1 cellular context compared by ENCODE assay signal in genomic region chr1:170145691-170146676, GRCh38.
TF ChIP-seq lines count a peak whose summit lies in the region.

Gene NTMT2 (plus strand): TSS chr1:170145959. CDS start chr1:170146108, 149 bp downstream.

TF ChIP-seq in H1, 55 proteins besides CTCF, POLR2A, EP300 and RAD21 (continued from another document):
- TF ChIP-seq MAX (IDR thresholded peaks at IDR 0.05): no peak
- TF ChIP-seq POLR2AphosphoS5 (IDR thresholded peaks at IDR 0.05; ENCODE audit: low read depth, low read length): no peak
- TF ChIP-seq EZH2 (IDR thresholded peaks at IDR 0.05; ENCODE audit: low read depth, low read length, severe bottlenecking): no peak
- TF ChIP-seq TAF1 (IDR thresholded peaks at IDR 0.05; ENCODE audit: low read depth, low read length): no peak
- no peak for TF ChIP-seq CBX8 (IDR thresholded peaks at IDR 0.05; ENCODE audit: borderline replicate concordance, low read depth, low read length)
- TF ChIP-seq TCF12 (IDR thresholded peaks at IDR 0.05; ENCODE audit: low read depth, low read length): no peak
- peak; percentile 46; the same call in 1 of the 2 replicates for TF ChIP-seq TEAD4 (IDR thresholded peaks at IDR 0.05; ENCODE audit: low read depth, low read length)
- no peak for TF ChIP-seq POU5F1 (IDR thresholded peaks at IDR 0.05; ENCODE audit: low read depth, low read length)
- no peak; the same call in 1 of the 2 replicates for TF ChIP-seq CREB1 (IDR thresholded peaks at IDR 0.05)
- no peak for TF ChIP-seq ATF3 (IDR thresholded peaks at IDR 0.05; ENCODE audit: insufficient read depth, low read depth, low read length)
- TF ChIP-seq SAP30 (IDR thresholded peaks at IDR 0.05; ENCODE audit: insufficient read depth, insufficient replicate concordance, low read length): no peak
- TF ChIP-seq TBP (IDR thresholded peaks at IDR 0.05; ENCODE audit: low read depth, low read length): no peak
- TF ChIP-seq SUZ12 (IDR thresholded peaks at IDR 0.05; ENCODE audit: low read length): no peak
- TF ChIP-seq SP1 (IDR thresholded peaks at IDR 0.05; ENCODE audit: low read depth, low read length): peak; percentile 59; the same call in 1 of the 2 replicates
- no peak for TF ChIP-seq CTBP2 (IDR thresholded peaks at IDR 0.05; ENCODE audit: borderline replicate concordance, insufficient read depth, insufficient read length, low read length)
- peak; percentile 88 for TF ChIP-seq JUND (IDR thresholded peaks at IDR 0.05; ENCODE audit: low read length)
- 0 out of 2 replicates have a peak, but pooled peaks have one; percentile 31 for TF ChIP-seq CHD2 (IDR thresholded peaks at IDR 0.05; ENCODE audit: low read length)
- TF ChIP-seq E2F6 (IDR thresholded peaks at IDR 0.05): no peak
- peak in 1 of 2 experiments; percentile 93; a peak in 1 of 4 replicates for TF ChIP-seq HDAC2 (IDR thresholded peaks at IDR 0.05; ENCODE audit: borderline replicate concordance in 1 of 2, low read depth in 2 of 2, low read length in 2 of 2)
- no peak for TF ChIP-seq SIRT6 (IDR thresholded peaks at IDR 0.05; ENCODE audit: low read length)
- TF ChIP-seq ATF2 (IDR thresholded peaks at IDR 0.05; ENCODE audit: low read length): peak; percentile 75; the same call in 1 of the 2 replicates
- TF ChIP-seq SIN3A (conservative IDR thresholded peaks at IDR 0.05 in 1 of 2, IDR thresholded peaks at IDR 0.05 in 1 of 2; ENCODE audit: low read depth in 1 of 2, low read length in 2 of 2): no peak
- TF ChIP-seq RXRA (IDR thresholded peaks at IDR 0.05; ENCODE audit: insufficient read depth, low read depth, low read length): peak; percentile 99
- TF ChIP-seq FOSL1 (IDR thresholded peaks at IDR 0.05; ENCODE audit: insufficient read depth, low read depth, low read length): no peak
- 0 out of 2 replicates have a peak, but pooled peaks have one; percentile 7 for TF ChIP-seq JUN (IDR thresholded peaks at IDR 0.05; ENCODE audit: low read depth, low read length)
- no peak for TF ChIP-seq ASH2L (IDR thresholded peaks at IDR 0.05; ENCODE audit: low read length)
- TF ChIP-seq NRF1 (IDR thresholded peaks at IDR 0.05; ENCODE audit: low read depth, low read length): no peak
- TF ChIP-seq EGR1 (IDR thresholded peaks at IDR 0.05; ENCODE audit: borderline replicate concordance, low read depth, low read length): no peak
- TF ChIP-seq NANOG (IDR thresholded peaks at IDR 0.05; ENCODE audit: insufficient read depth, low read depth, low read length, poor library complexity, severe bottlenecking): peak; percentile 99
- TF ChIP-seq TAF7 (optimal IDR thresholded peaks at IDR 0.05; ENCODE audit: borderline replicate concordance, low read depth, low read length): no peak
- TF ChIP-seq KDM4A (IDR thresholded peaks at IDR 0.05; ENCODE audit: low read depth, low read length, severe bottlenecking): no peak
- TF ChIP-seq CBX5 (IDR thresholded peaks at IDR 0.05; ENCODE audit: low read depth, low read length): no peak
- TF ChIP-seq BRCA1 (IDR thresholded peaks at IDR 0.05; ENCODE audit: low read depth, low read length): no peak
- no peak for TF ChIP-seq PHF8 (conservative IDR thresholded peaks at IDR 0.05; ENCODE audit: low read depth, low read length)
- no peak for TF ChIP-seq HDAC6 (IDR thresholded peaks at IDR 0.05; ENCODE audit: low read depth, low read length)
